In the genomic region with DNA sequence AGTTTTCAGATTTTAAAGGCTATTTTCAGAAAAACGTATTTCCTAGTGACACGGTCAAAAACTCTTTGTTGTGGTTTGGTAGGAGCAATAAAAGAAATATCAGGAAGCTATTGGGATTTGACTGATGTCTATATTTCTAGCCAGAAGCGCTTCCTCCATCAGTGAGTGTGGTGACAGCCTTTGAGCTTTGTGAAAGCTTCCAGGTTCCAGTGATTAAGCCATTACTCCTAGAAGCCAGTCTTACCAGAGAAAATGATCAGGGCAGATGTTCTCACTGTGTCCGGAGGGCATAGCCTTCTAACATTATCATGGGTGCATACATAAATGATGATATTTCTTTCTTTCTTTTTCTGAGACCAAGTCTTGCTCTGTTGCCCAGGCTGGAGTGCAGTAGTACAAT, we compare ENCODE assay signal across 19 cellular contexts. TPM values are rescaled to one million over a fixed set of nuclear protein-coding genes. Genes with fewer than 3 reads are reported as not detected.
A peak's percentile ranks its signal among the peaks of the same experiment; 100 is the strongest.
DNase-seq lines count a peak whose midpoint lies in the region; ATAC-seq, FAIRE-seq and TF ChIP-seq lines count a peak whose summit lies in the region.
"Had no signal": no experiment of that assay in that cellular context is flagged by ENCODE, and none has a peak within 500 bp of the region (broad histone marks: within the 10 kb centered on the region; RNA-seq: fewer than 3 reads in every experiment).

No MANE protein-coding gene starts in this region.

- no peak overlapping the region for H3K9ac ChIP-seq in H1 (replicated peaks in 1 of 4; ENCODE audit: extremely low read depth in 1 of 4, low read depth in 3 of 4, low read length in 3 of 4)
- H3K9ac ChIP-seq: GM23248 had no signal

- H4K8ac ChIP-seq in H1 (ENCODE audit: extremely low read depth, insufficient read depth, low read length) = no peak overlapping the region

- H3K79me1 ChIP-seq in H1 (ENCODE audit: low read depth, low read length) = peaks cover 3% of the 10 kb centered on the region; the same call in 1 of the 2 replicates

- no peak overlapping the region for H2AK5ac ChIP-seq in H1 (ENCODE audit: low read depth, low read length)

- no peaks in the 10 kb centered on the region for H3K23me2 ChIP-seq in H1 (ENCODE audit: low read depth, low read length)

- 92% methylated on average over 4 of the region's 4 CpGs; no CpG with 5 or more reads in 1 of the 2 experiments for WGBS in H1 (ENCODE audit: extremely low coverage in 1 of 2, insufficient coverage in 1 of 2, insufficient read length in 1 of 2, insufficient replicate concordance in 2 of 2, low coverage in 1 of 2, low lambda C conversion rate in 2 of 2, missing lambda C conversion rate in 1 of 2), 2 experiments
- WGBS in stomach, 5 donors = 88 to 92% (median 91%) methylated on average over 4 of the region's 4 CpGs

- no peak overlapping the region for H3K14ac ChIP-seq in H1 (ENCODE audit: insufficient read length)

- H4K91ac ChIP-seq in H1 (replicated peaks; ENCODE audit: insufficient read length, low read length) = peak overlapping the region; percentile 47

- peaks cover 0 to 30% of the 10 kb centered on the region in 2 experiments; a peak in 2 of 4 replicates for H3K79me2 ChIP-seq in H1 (ENCODE audit: control insufficient read depth in 1 of 2, insufficient read depth in 2 of 2, low read length in 2 of 2)

- no peaks in the 10 kb centered on the region for H3K27me3 ChIP-seq in BE2C
- no peaks in the 10 kb centered on the region for H3K27me3 ChIP-seq in H1 (replicated peaks in 1 of 4; ENCODE audit: control insufficient read depth in 3 of 4, extremely low read depth in 1 of 4, insufficient read depth in 3 of 4, low read length in 3 of 4)
- no peaks in the 10 kb centered on the region for H3K27me3 ChIP-seq in stomach

- no peak overlapping the region for H2BK120ac ChIP-seq in H1 (replicated peaks; ENCODE audit: low read depth, low read length)

- H4K5ac ChIP-seq in H1 (ENCODE audit: insufficient read length, low read depth, low read length) = no peak overlapping the region

- TF ChIP-seq CTCF in BE2C (IDR thresholded peaks at IDR 0.05; ENCODE audit: low read depth, low read length) = no peak
- TF ChIP-seq CTCF in H1 (IDR thresholded peaks at IDR 0.05; ENCODE audit: control extremely low read depth in 1 of 3, insufficient read depth in 1 of 3, low read depth in 1 of 3, low read length in 3 of 3) = no peak
- no peak for TF ChIP-seq CTCF in mucosa of descending colon (IDR thresholded peaks at IDR 0.05)
- TF ChIP-seq CTCF in stomach (IDR thresholded peaks at IDR 0.05) = no peak

- H2BK15ac ChIP-seq in H1 (ENCODE audit: low read length) = 0 out of 2 replicates have a peak overlapping the region, but pooled peaks have one; percentile 31

- H3K4ac ChIP-seq in H1 (replicated peaks; ENCODE audit: insufficient read length, low read depth, low read length) = no peak overlapping the region

- peak; percentile 56 for DNase-seq in BE2C
- peak; percentile 79 for DNase-seq in SK-N-DZ (ENCODE audit: low spot score)
- no peak for DNase-seq in H1 (ENCODE audit: low read depth in 1 of 2, low spot score in 2 of 2)
- no peak for DNase-seq in mucosa of descending colon
- no peak for DNase-seq in central memory CD4-positive, alpha-beta T cell
- DNase-seq in stomach = no peak
- no peak for DNase-seq in NCI-H510A (lab: John Stamatoyannopoulos, UW)
- DNase-seq: Caco-2; CD4-positive, alpha-beta T cell; GM23248; HCEC 1CT had no signal

- H2AFZ ChIP-seq in H1 (ENCODE audit: low read length) = no peak overlapping the region
- H2AFZ ChIP-seq: GM23248 had no signal

- H2BK12ac ChIP-seq in H1 (ENCODE audit: low read depth, low read length) = no peak overlapping the region

- H4K20me1 ChIP-seq in H1 (replicated peaks in 1 of 2; ENCODE audit: control insufficient read depth in 1 of 2, insufficient read depth in 2 of 2, low read length in 2 of 2) = peaks cover 0 to 2% of the 10 kb centered on the region in 2 experiments

- H3K4me3 ChIP-seq in BE2C (ENCODE audit: low read depth, low read length) (no peak overlapping the region), H1 (ENCODE audit: extremely low read depth in 1 of 4, insufficient read depth in 2 of 4, low read depth in 3 of 4, low read length in 4 of 4) (no peak overlapping the region), mucosa of descending colon (no peak overlapping the region), stomach (no peak overlapping the region)
- H3K4me3 ChIP-seq: A549, GM23248 had no signal

- H3K27ac ChIP-seq in H1 (ENCODE audit: low read depth, low read length) = no peak overlapping the region
- H3K27ac ChIP-seq in stomach = no peak overlapping the region
- H3K27ac ChIP-seq: 22Rv1, A549, C4-2B, GM23248 had no signal

- intact Hi-C loops in mucosa of descending colon (cut with DNase I, micrococcal nuclease) (no loop called here), stomach (cut with DNase I; ENCODE audit: low total_unique reads) (no loop called here)

- no peak for TF ChIP-seq POLR2A in H1 (IDR thresholded peaks at IDR 0.05; ENCODE audit: control extremely low read depth in 1 of 2, low read depth in 2 of 2, low read length in 2 of 2)
- no peak for TF ChIP-seq POLR2A in stomach (IDR thresholded peaks at IDR 0.05)

- H3K56ac ChIP-seq in H1 (replicated peaks; ENCODE audit: insufficient read length, low read depth, low read length) = no peak overlapping the region

- no peak overlapping the region for H3K18ac ChIP-seq in H1 (ENCODE audit: extremely low read depth, low read length)

- no peak for TF ChIP-seq RAD21 in H1 (IDR thresholded peaks at IDR 0.05 in 1 of 2, conservative IDR thresholded peaks at IDR 0.05 in 1 of 2; ENCODE audit: low read depth in 2 of 2, low read length in 2 of 2)

- H3K36me3 ChIP-seq in BE2C (no peaks in the 10 kb centered on the region), H1 (ENCODE audit: control insufficient read depth in 2 of 4, insufficient read depth in 4 of 4, low read length in 3 of 4) (no peaks in the 10 kb centered on the region), mucosa of descending colon (ENCODE audit: low read depth) (no peaks in the 10 kb centered on the region), stomach (no peaks in the 10 kb centered on the region)

- CTCF ChIA-PET in H1 (lab: Charles Lee; ENCODE audit: partially characterized antibody) = no interaction called here

- H3K9me3 ChIP-seq in BE2C (no peaks in the 10 kb centered on the region), H1 (ENCODE audit: insufficient read depth in 2 of 2, low read depth in 1 of 2, low read length in 1 of 2) (no peaks in the 10 kb centered on the region), mucosa of descending colon (no peaks in the 10 kb centered on the region), stomach (no peaks in the 10 kb centered on the region)
- H3K9me3 ChIP-seq: A549, Caco-2 had no signal

- no peak overlapping the region for H2BK20ac ChIP-seq in H1 (ENCODE audit: low read length)

- POLR2A ChIA-PET in H1 (lab: Charles Lee; ENCODE audit: partially characterized antibody) = interaction anchor here (0.8 to 1.0 kb wide), 2 partner anchors 11 to 128 kb away, joined by 3 read pairs; partner anchors contain the start of gene ABCA5

- ATAC-seq in mucosa of descending colon (peak; percentile 57), GM18909 (IDR thresholded peaks at IDR 0.05; ENCODE audit: poor library complexity, unreplicated experiment) (no peak)
- ATAC-seq: A549 had no signal

- FAIRE-seq in H1 (lab: Jason Lieb, UNC) = no peak
- FAIRE-seq: A549, D721Med, G401.6, GM12891, H54 had no signal

- no peak overlapping the region for H3K4me2 ChIP-seq in H1 (ENCODE audit: insufficient read depth in 1 of 2, low read depth in 2 of 2, low read length in 2 of 2)
- H3K4me2 ChIP-seq: A549 had no signal

- TF ChIP-seq EP300 in H1 (IDR thresholded peaks at IDR 0.05; ENCODE audit: borderline replicate concordance in 1 of 2, low read depth in 2 of 2, low read length in 2 of 2) (no peak), stomach (IDR thresholded peaks at IDR 0.05) (no peak)

- no peak overlapping the region for H3K23ac ChIP-seq in H1 (ENCODE audit: insufficient read length)

- H2BK5ac ChIP-seq in H1 (ENCODE audit: low read depth, low read length) = no peak overlapping the region

- peaks cover 5% of the 10 kb centered on the region; the same call in 1 of the 2 replicates for H3K4me1 ChIP-seq in BE2C
- peaks cover 7 to 19% (median 18%) of the 10 kb centered on the region in 4 experiments; a peak in 6 of 7 replicates for H3K4me1 ChIP-seq in H1 (replicated peaks in 1 of 4; ENCODE audit: control insufficient read depth in 3 of 4, insufficient read depth in 4 of 4, low read length in 3 of 4)
- peaks cover 4% of the 10 kb centered on the region for H3K4me1 ChIP-seq in mucosa of descending colon (ENCODE audit: low read depth)
- H3K4me1 ChIP-seq in stomach = peaks cover 0 to 2% (median 0%) of the 10 kb centered on the region in 4 donors

TF ChIP-seq in H1, 55 proteins besides CTCF, POLR2A, EP300 and RAD21 (continues in another document):
- no peak for TF ChIP-seq SP2 (IDR thresholded peaks at IDR 0.05; ENCODE audit: low read length)
- no peak for TF ChIP-seq POLR2AphosphoS5 (IDR thresholded peaks at IDR 0.05; ENCODE audit: low read depth, low read length)
- TF ChIP-seq ATF2 (IDR thresholded peaks at IDR 0.05; ENCODE audit: low read length) = no peak

RNA-seq across cellular contexts. Expression of gene MAP2K6, which starts 39.6 kb away (rescaled TPM):
- polyA plus RNA-seq in BE2C (2012; ENCODE audit: insufficient read depth, insufficient read length, low read depth) = 1.7 TPM
- 13.8 and 15.6 TPM in 2 replicates for polyA plus RNA-seq in SK-N-DZ (2014; cell fraction: cytosol; rRNA removed)
- polyA plus RNA-seq in SK-N-DZ (2014; cell fraction: nucleus; rRNA removed) = 7.1 and 8.0 TPM in 2 replicates
- 42.2 and 44.1 TPM in 2 replicates for total RNA-seq in H1 (2021; fragmentation: NEBNext Ultra II Directional; extraction: Animal tissue kit (Norgen Biotek cat#: 25700))
- polyA plus RNA-seq in H1 (2011; rRNA removed) (6.7 and 11.0 TPM in 2 replicates), stomach (1 to 10 TPM; 1.2 to 4.6 (median 4.1) TPM)
- 14.2 TPM for polyA plus RNA-seq in H1 (2011; cell fraction: cytosol; rRNA removed)
- 10.1 TPM for polyA plus RNA-seq in H1 (2011; cell fraction: nucleus; rRNA removed)
- 18.1 to 22.4 TPM (median 20.9 TPM) in 4 replicates for polyA plus RNA-seq in H1 (2012, experiment 1 of 2)
- polyA plus RNA-seq in H1 (2012, experiment 2 of 2) = 1.7 TPM
- polyA plus RNA-seq in H1 (2013, experiment 1 of 2) = 17.1 TPM
- 15.5 TPM for polyA plus RNA-seq in H1 (2013, experiment 2 of 2)
- 54.7 and 71.0 TPM in 2 replicates for polyA minus RNA-seq in H1 (2011; rRNA and poly(A)+ RNA removed)
- polyA minus RNA-seq in H1 (2011; cell fraction: cytosol; rRNA and poly(A)+ RNA removed) = 16.1 TPM
- 31.7 TPM for polyA minus RNA-seq in H1 (2011; cell fraction: nucleus; rRNA and poly(A)+ RNA removed)
- total RNA-seq in mucosa of descending colon (100 to 1,000 TPM in 2 of 3 donors, 10 to 100 TPM in 1; 62.9 to 146 (median 117) TPM), stomach (10 to 100 TPM in 3 of 5 donors, 1 to 10 TPM in 1, not detected in 1; 1.0 to 25.5 (median 12.0) TPM)

Comparison
In these comparisons a context has a peak if more than half of its experiments do, and no peak if none do; other contexts are left out.
1. DNase-seq: peak in BE2C (single experiment) and SK-N-DZ (single experiment); none in H1 (0 of 2), mucosa of descending colon (0 of 3), central memory CD4-positive, alpha-beta T cell (single experiment), stomach (single experiment) and NCI-H510A (single experiment).